29 cellular contexts compared by ENCODE assay signal in genomic region chr18:61443311-61443710, GRCh38.
"Had no signal": no experiment of that assay in that cellular context is flagged by ENCODE, and none has a peak within 500 bp of the region (broad histone marks: within the 10 kb centered on the region; RNA-seq: fewer than 3 reads in every experiment).

No MANE protein-coding gene starts in this region.

- H3K27me3 ChIP-seq: adrenal gland had no signal

- H3K4me1 Mint-ChIP-seq: activated CD4-positive, alpha-beta memory T cell treated with anti-CD3 and anti-CD28 coated beads, Interleukin-2, amount 10 ng/mL, durations not matched to agents 7 days and 5 days; activated CD4-positive, alpha-beta T cell treated with anti-CD3 and anti-CD28 coated beads for 36 hours; activated naive CD4-positive, alpha-beta T cell treated with anti-CD3 and anti-CD28 coated beads, Interleukin-2, amount 10 ng/mL, durations not matched to agents 7 days and 5 days; activated naive CD8-positive, alpha-beta T cell treated with anti-CD3 and anti-CD28 coated beads for 36 hours; T-cell had no signal

- H3K4me1 ChIP-seq: adrenal gland had no signal

- H3K4me3 Mint-ChIP-seq: activated CD4-positive, alpha-beta memory T cell treated with anti-CD3 and anti-CD28 coated beads, Interleukin-2, amount 10 ng/mL, durations not matched to agents 7 days and 5 days; activated CD4-positive, alpha-beta T cell treated with anti-CD3 and anti-CD28 coated beads for 36 hours; activated naive CD4-positive, alpha-beta T cell treated with anti-CD3 and anti-CD28 coated beads, Interleukin-2, amount 10 ng/mL, durations not matched to agents 7 days and 5 days; activated naive CD8-positive, alpha-beta T cell treated with anti-CD3 and anti-CD28 coated beads for 36 hours; activated T-cell treated with anti-CD3 and anti-CD28 coated beads, Interleukin-2, amount 50 U/mL, for 72 hours; brain; T-cell had no signal

- H3K9me3 Mint-ChIP-seq: activated CD4-positive, alpha-beta memory T cell treated with anti-CD3 and anti-CD28 coated beads, Interleukin-2, amount 10 ng/mL, durations not matched to agents 7 days and 5 days; activated naive CD4-positive, alpha-beta T cell treated with anti-CD3 and anti-CD28 coated beads, Interleukin-2, amount 10 ng/mL, durations not matched to agents 7 days and 5 days; activated naive CD8-positive, alpha-beta T cell treated with anti-CD3 and anti-CD28 coated beads for 36 hours; activated T-helper 2 cell treated with anti-CD3 and anti-CD28 coated beads, Interferon-gamma antibody, Interleukin-2, Interleukin-4, amounts not matched to agents 10 μg/mL and 5 μg/mL and 100 μg/mL, durations not matched to agents 14 hours and 24 hours and 36 hours had no signal

- H3K36me3 ChIP-seq: adrenal gland had no signal

- H3K4me3 ChIP-seq: adrenal gland, K562, SK-N-MC had no signal

- H3K27ac ChIP-seq: adrenal gland, SK-N-MC, VCaP had no signal

- H3K27me3 Mint-ChIP-seq: activated CD4-positive, alpha-beta memory T cell treated with anti-CD3 and anti-CD28 coated beads, Interleukin-2, amount 10 ng/mL, durations not matched to agents 7 days and 5 days; activated naive CD4-positive, alpha-beta T cell treated with anti-CD3 and anti-CD28 coated beads, Interleukin-2, amount 10 ng/mL, durations not matched to agents 7 days and 5 days had no signal

- DNase-seq: activated CD4-positive, alpha-beta memory T cell treated with anti-CD3 and anti-CD28 coated beads, Interleukin-2, amount 10 ng/mL, durations not matched to agents 7 days and 5 days; activated CD4-positive, alpha-beta T cell treated with anti-CD3 and anti-CD28 coated beads for 36 hours; activated CD4-positive, alpha-beta T cell treated with anti-CD3 and anti-CD28 coated beads, Interleukin-2, amount 50 U/mL, for 1 hour; activated CD4-positive, CD25-positive, alpha-beta regulatory T cell; activated CD8-positive, alpha-beta memory T cell treated with anti-CD3 and anti-CD28 coated beads, Interleukin-2, amount 50 U/mL, for 4 hours; activated gamma-delta T cell treated with Interleukin-2 at 50 U/mL for 16 hours; activated naive CD4-positive, alpha-beta T cell treated with anti-CD3 and anti-CD28 coated beads, Interleukin-2, amount 10 ng/mL, durations not matched to agents 7 days and 5 days; activated naive CD8-positive, alpha-beta T cell treated with anti-CD3 and anti-CD28 coated beads for 36 hours; activated T-cell treated with anti-CD3 and anti-CD28 coated beads, Interleukin-2, amount 50 U/mL, for 72 hours; adrenal gland; anterior cingulate cortex; Karpas-422; NCI-H1092 treated with DMSO at 0.1 percent for 48 hours; NCI-H1417 treated with DMSO at 0.1 percent for 48 hours; NCI-H1694; NCI-H2029; NCI-H2107; NCI-H2171 treated with DMSO at 0.1 percent for 48 hours; NCI-H345; NCI-H510A; NCI-H526 treated with DMSO at 0.1 percent for 48 hours; NCI-H82; RPMI8226; T-cell had no signal

- H3K9me3 ChIP-seq: adrenal gland had no signal

- H3K36me3 Mint-ChIP-seq: activated naive CD4-positive, alpha-beta T cell treated with anti-CD3 and anti-CD28 coated beads, Interleukin-2, amount 10 ng/mL, durations not matched to agents 7 days and 5 days; activated naive CD8-positive, alpha-beta T cell treated with anti-CD3 and anti-CD28 coated beads for 36 hours; brain; T-cell had no signal

- H3K27ac Mint-ChIP-seq: activated CD4-positive, alpha-beta memory T cell treated with anti-CD3 and anti-CD28 coated beads, Interleukin-2, amount 10 ng/mL, durations not matched to agents 7 days and 5 days; activated CD4-positive, alpha-beta T cell treated with anti-CD3 and anti-CD28 coated beads for 36 hours; activated naive CD4-positive, alpha-beta T cell treated with anti-CD3 and anti-CD28 coated beads, Interleukin-2, amount 10 ng/mL, durations not matched to agents 7 days and 5 days; activated naive CD8-positive, alpha-beta T cell treated with anti-CD3 and anti-CD28 coated beads for 36 hours; activated T-cell treated with anti-CD3 and anti-CD28 coated beads, Interleukin-2, amount 50 U/mL, for 72 hours; activated T-helper 2 cell treated with anti-CD3 and anti-CD28 coated beads, Interferon-gamma antibody, Interleukin-2, Interleukin-4, amounts not matched to agents 10 μg/mL and 5 μg/mL and 100 μg/mL, durations not matched to agents 14 hours and 24 hours and 36 hours; T-cell had no signal
